8 cellular contexts compared by ENCODE assay signal in the genomic region with DNA sequence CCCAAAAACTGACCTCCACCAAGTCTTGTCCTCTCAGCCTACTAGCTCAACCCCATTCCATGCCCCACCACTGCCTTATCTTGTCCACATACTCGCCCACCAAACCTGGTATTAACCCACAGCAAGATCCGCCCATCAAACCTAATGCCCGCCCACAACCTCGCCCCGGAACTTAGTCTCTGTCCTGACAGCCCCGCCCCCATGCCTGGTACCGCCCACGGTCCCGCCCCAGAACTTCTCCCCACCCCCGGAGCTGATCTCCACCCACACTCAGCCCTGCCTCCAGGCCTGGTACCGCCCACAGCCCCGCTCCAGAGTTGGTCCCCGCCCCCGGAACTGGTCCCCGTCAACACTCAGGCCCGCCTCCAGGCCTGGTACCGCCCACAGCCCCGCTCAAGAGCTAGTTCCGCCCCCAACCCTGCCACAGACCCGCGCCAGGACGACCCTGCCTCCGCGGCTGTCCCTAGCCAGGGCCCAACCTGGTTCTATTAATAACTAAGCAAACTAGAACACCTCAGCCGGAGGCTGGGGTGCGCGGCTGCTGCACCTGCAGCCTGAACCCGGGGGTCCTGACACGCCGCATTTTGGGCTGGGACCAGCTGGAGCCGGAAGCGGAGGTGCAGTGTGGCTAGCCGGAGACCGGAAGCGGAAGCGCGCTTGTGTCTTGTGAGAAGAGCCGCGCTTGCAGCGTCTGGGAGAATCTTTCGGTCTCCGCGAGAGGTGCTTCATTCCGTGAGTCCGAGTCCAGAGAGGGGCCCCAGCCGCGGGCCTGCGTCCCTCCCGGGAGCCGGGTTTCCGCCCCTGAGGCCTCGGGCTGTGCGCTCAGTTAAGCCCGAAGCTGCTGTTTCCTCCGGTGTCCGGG. TPM values are rescaled to one million over a fixed set of nuclear protein-coding genes. Genes with fewer than 3 reads are reported as not detected.
DNase-seq lines count a peak whose midpoint lies in the region; ATAC-seq and TF ChIP-seq lines count a peak whose summit lies in the region.

A gene (plus strand): TSS at position 662 of the 862 bp plus-strand sequence. CDS start 5,372 bp downstream, outside the sequence.

- WGBS in right cardiac atrium = 1% methylated on average over 56 of the region's 56 CpGs

- no peak for TF ChIP-seq CTCF in uterus (IDR thresholded peaks at IDR 0.05)

- peak in 1 of 2 donors; percentile 42 for TF ChIP-seq POLR2A in uterus (IDR thresholded peaks at IDR 0.05)

- intact Hi-C loops in right cardiac atrium (cut with DNase I) (no loop called here), uterus (cut with DNase I; ENCODE audit: low total_unique reads) (no loop called here)

- H3K27ac ChIP-seq in right cardiac atrium (ENCODE audit: low read length) = peak within 1 kb of the TSS; percentile 49
- peak within 1 kb of the TSS; percentile 68 to 82 for H3K27ac ChIP-seq in uterus

- H3K27me3 ChIP-seq in right cardiac atrium (ENCODE audit: control insufficient read depth, insufficient read depth) = no peaks in the 10 kb centered on the region
- H3K27me3 ChIP-seq in uterus = no peaks in the 10 kb centered on the region

- H3K9me3 ChIP-seq in right cardiac atrium (ENCODE audit: control insufficient read depth, low read length) = peaks cover 2% of the 10 kb centered on the region
- no peaks in the 10 kb centered on the region for H3K9me3 ChIP-seq in uterus

- no peaks in the 10 kb centered on the region for H3K36me3 ChIP-seq in uterus

- peaks cover 3% of the 10 kb centered on the region for H3K4me1 ChIP-seq in right cardiac atrium (ENCODE audit: control insufficient read depth, insufficient read depth, low read length)
- no peaks in the 10 kb centered on the region for H3K4me1 ChIP-seq in uterus

- ATAC-seq in GM18502 (IDR thresholded peaks at IDR 0.05; ENCODE audit: poor library complexity, unreplicated experiment) (peak; percentile 96), HG02943 (IDR thresholded peaks at IDR 0.05; ENCODE audit: low read depth, unreplicated experiment) (peak; percentile 93), right cardiac atrium (peak; percentile 100)

- DNase-seq in NCI-H187 treated with DMSO at 0.1 percent for 48 hours (lab: John Stamatoyannopoulos, UW) (peak; percentile 46), T-helper 2 cell (peak; percentile 91 to 100 (median 98)), anterior cingulate cortex (lab: John Stamatoyannopoulos, UW) (peak; percentile 74 to 99 (median 96)), right cardiac atrium (peak; percentile 99 to 100 (median 100)), pulmonary artery endothelial cell (ENCODE audit: low read depth, low spot score) (peak; percentile 87), uterus (peak; percentile 98 to 99)

- H3K4me3 ChIP-seq in right cardiac atrium (ENCODE audit: low read length) (peak within 1 kb of the TSS; percentile 86), uterus (peak within 1 kb of the TSS; percentile 67 to 91)

RNA-seq across cellular contexts. Expression of the gene that starts here (rescaled TPM):
- total RNA-seq in right cardiac atrium (1 to 10 TPM; 4.8 to 5.8 (median 5.0) TPM), pulmonary artery endothelial cell (13.8 and 16.1 TPM in 2 replicates), uterus (10 to 100 TPM in 3 of 4 donors, 1 to 10 TPM in 1; 7.6 to 34.9 (median 15.7) TPM)
- 2.3 TPM for polyA plus RNA-seq in right cardiac atrium

Comparison
In these comparisons a context has a peak if more than half of its experiments do, and no peak if none do; other contexts are left out.
1. Peak in every context shown above with its lines: DNase-seq, ATAC-seq, H3K4me3 ChIP-seq and H3K27ac ChIP-seq.
2. DNase-seq: peak in every context shown above with its lines; median percentile 100 in right cardiac atrium; 98 in uterus; 98 in T-helper 2 cell; 96 in anterior cingulate cortex; 87 in pulmonary artery endothelial cell; 46 in NCI-H187 treated with DMSO at 0.1 percent for 48 hours.